In genomic region chr22:30334601-30335000, GRCh38 we compare ENCODE assay signal across 20 cellular contexts. TPM values are rescaled to one million over a fixed set of nuclear protein-coding genes. Genes with fewer than 3 reads are reported as not detected.
DNase-seq lines count a peak whose midpoint lies in the region; ATAC-seq lines count a peak whose summit lies in the region.
"Had no signal": no experiment of that assay in that cellular context is flagged by ENCODE, and none has a peak within 500 bp of the region (broad histone marks: within the 10 kb centered on the region; RNA-seq: fewer than 3 reads in every experiment).

No MANE protein-coding gene starts in this region.

- peaks cover 8% of the 10 kb centered on the region for H3K36me3 Mint-ChIP-seq in activated naive CD4-positive, alpha-beta T cell treated with anti-CD3 and anti-CD28 coated beads, Interleukin-2, amount 50 U/mL, for 24 hours
- peaks cover 90% of the 10 kb centered on the region for H3K36me3 Mint-ChIP-seq in activated T-helper 2 cell treated with anti-CD3 and anti-CD28 coated beads, Interferon-gamma antibody, Interleukin-2, Interleukin-4, amounts not matched to agents 10 μg/mL and 5 μg/mL and 100 μg/mL, durations not matched to agents 14 hours and 24 hours and 36 hours (ENCODE audit: low read depth)
- peaks cover 100% of the 10 kb centered on the region for H3K36me3 Mint-ChIP-seq in stimulated activated effector memory CD8-positive, alpha-beta T cell treated with anti-CD3 and anti-CD28 coated beads, Interleukin-12 subunit alpha, Interleukin-12 subunit beta, amount 100 ng/mL, for 72 hours

- ATAC-seq in stimulated activated effector memory CD8-positive, alpha-beta T cell treated with anti-CD3 and anti-CD28 coated beads, Interleukin-12 subunit alpha, Interleukin-12 subunit beta, amount 100 ng/mL, for 72 hours: no peak
- ATAC-seq: body of pancreas, esophagus mucosa, GM12878, mucosa of descending colon had no signal

- DNase-seq in activated naive CD4-positive, alpha-beta T cell treated with Interleukin-2 at 50 U/mL for 16 hours: no peak
- no peak for DNase-seq in activated T-helper 2 cell treated with anti-CD3 and anti-CD28 coated beads, Interferon-gamma antibody, Interleukin-2, Interleukin-4, amounts not matched to agents 10 μg/mL and 5 μg/mL and 100 μg/mL, durations not matched to agents 14 hours and 24 hours and 36 hours (ENCODE audit: low spot score)
- no peak for DNase-seq in stimulated activated effector memory CD8-positive, alpha-beta T cell treated with anti-CD3 and anti-CD28 coated beads, Interleukin-12 subunit alpha, Interleukin-12 subunit beta, amount 100 ng/mL, for 72 hours (ENCODE audit: low spot score in 2 of 2)
- no peak for DNase-seq in caudate nucleus (lab: John Stamatoyannopoulos, UW)
- DNase-seq: activated CD8-positive, alpha-beta memory T cell treated with anti-CD3 and anti-CD28 coated beads, Interleukin-2, amount 50 U/mL, for 4 hours; activated effector memory CD4-positive, alpha-beta T cell treated with anti-CD3 and anti-CD28 coated beads, Interleukin-2, amount 50 U/mL, for 16 hours; body of pancreas; DMS153; mammary epithelial cell; mucosa of descending colon; NCI-H146; NCI-H2107; Peyer's patch; SHP77; stimulated activated CD4-positive, alpha-beta T cell treated with anti-CD3 and anti-CD28 coated beads, Interleukin-4, amount 100 ng/mL, for 24 hours had no signal

- intact Hi-C loops in activated T-helper 2 cell treated with anti-CD3 and anti-CD28 coated beads, Interferon-gamma antibody, Interleukin-2, Interleukin-4, amounts not matched to agents 10 μg/mL and 5 μg/mL and 100 μg/mL, durations not matched to agents 14 hours and 24 hours and 36 hours (cut with micrococcal nuclease): no loop called here

- H3K4me3 Mint-ChIP-seq in activated naive CD4-positive, alpha-beta T cell treated with anti-CD3 and anti-CD28 coated beads, Interleukin-2, amount 50 U/mL, for 24 hours: no peak overlapping the region
- H3K4me3 Mint-ChIP-seq in activated T-helper 2 cell treated with anti-CD3 and anti-CD28 coated beads, Interferon-gamma antibody, Interleukin-2, Interleukin-4, amounts not matched to agents 10 μg/mL and 5 μg/mL and 100 μg/mL, durations not matched to agents 14 hours and 24 hours and 36 hours (ENCODE audit: low read depth): no peak overlapping the region
- no peak overlapping the region for H3K4me3 Mint-ChIP-seq in stimulated activated effector memory CD8-positive, alpha-beta T cell treated with anti-CD3 and anti-CD28 coated beads, Interleukin-12 subunit alpha, Interleukin-12 subunit beta, amount 100 ng/mL, for 72 hours
- H3K4me3 Mint-ChIP-seq: nephron, type B pancreatic cell had no signal

- no peaks in the 10 kb centered on the region for H3K9me3 Mint-ChIP-seq in activated naive CD4-positive, alpha-beta T cell treated with anti-CD3 and anti-CD28 coated beads, Interleukin-2, amount 50 U/mL, for 24 hours
- no peaks in the 10 kb centered on the region for H3K9me3 Mint-ChIP-seq in activated T-helper 2 cell treated with anti-CD3 and anti-CD28 coated beads, Interferon-gamma antibody, Interleukin-2, Interleukin-4, amounts not matched to agents 10 μg/mL and 5 μg/mL and 100 μg/mL, durations not matched to agents 14 hours and 24 hours and 36 hours
- no peaks in the 10 kb centered on the region for H3K9me3 Mint-ChIP-seq in stimulated activated effector memory CD8-positive, alpha-beta T cell treated with anti-CD3 and anti-CD28 coated beads, Interleukin-12 subunit alpha, Interleukin-12 subunit beta, amount 100 ng/mL, for 72 hours
- H3K9me3 Mint-ChIP-seq: nephron, type B pancreatic cell had no signal

- H3K27me3 Mint-ChIP-seq in activated naive CD4-positive, alpha-beta T cell treated with anti-CD3 and anti-CD28 coated beads, Interleukin-2, amount 50 U/mL, for 24 hours: no peaks in the 10 kb centered on the region
- no peaks in the 10 kb centered on the region for H3K27me3 Mint-ChIP-seq in activated T-helper 2 cell treated with anti-CD3 and anti-CD28 coated beads, Interferon-gamma antibody, Interleukin-2, Interleukin-4, amounts not matched to agents 10 μg/mL and 5 μg/mL and 100 μg/mL, durations not matched to agents 14 hours and 24 hours and 36 hours (ENCODE audit: low read depth)
- H3K27me3 Mint-ChIP-seq: type B pancreatic cell had no signal

- peak overlapping the region; percentile 62 for H3K27ac Mint-ChIP-seq in activated naive CD4-positive, alpha-beta T cell treated with anti-CD3 and anti-CD28 coated beads, Interleukin-2, amount 50 U/mL, for 24 hours
- H3K27ac Mint-ChIP-seq in activated T-helper 2 cell treated with anti-CD3 and anti-CD28 coated beads, Interferon-gamma antibody, Interleukin-2, Interleukin-4, amounts not matched to agents 10 μg/mL and 5 μg/mL and 100 μg/mL, durations not matched to agents 14 hours and 24 hours and 36 hours: peak overlapping the region; percentile 64
- peak overlapping the region; percentile 80 for H3K27ac Mint-ChIP-seq in stimulated activated effector memory CD8-positive, alpha-beta T cell treated with anti-CD3 and anti-CD28 coated beads, Interleukin-12 subunit alpha, Interleukin-12 subunit beta, amount 100 ng/mL, for 72 hours
- H3K27ac Mint-ChIP-seq: nephron, type B pancreatic cell had no signal

- peaks cover 15% of the 10 kb centered on the region for H3K4me1 Mint-ChIP-seq in activated naive CD4-positive, alpha-beta T cell treated with anti-CD3 and anti-CD28 coated beads, Interleukin-2, amount 50 U/mL, for 24 hours
- peaks cover 40% of the 10 kb centered on the region for H3K4me1 Mint-ChIP-seq in activated T-helper 2 cell treated with anti-CD3 and anti-CD28 coated beads, Interferon-gamma antibody, Interleukin-2, Interleukin-4, amounts not matched to agents 10 μg/mL and 5 μg/mL and 100 μg/mL, durations not matched to agents 14 hours and 24 hours and 36 hours (ENCODE audit: low read depth)
- peaks cover 10% of the 10 kb centered on the region for H3K4me1 Mint-ChIP-seq in stimulated activated effector memory CD8-positive, alpha-beta T cell treated with anti-CD3 and anti-CD28 coated beads, Interleukin-12 subunit alpha, Interleukin-12 subunit beta, amount 100 ng/mL, for 72 hours

- H3K27ac ChIP-seq in caudate nucleus (ENCODE audit: low read depth, low read length): no peak overlapping the region
- H3K27ac ChIP-seq: body of pancreas, Peyer's patch had no signal

RNA-seq across cellular contexts. Expression of gene TBC1D10A, which starts 7.9 kb away (rescaled TPM):
- 26.8 and 29.4 TPM in 2 replicates for total RNA-seq in activated T-helper 2 cell treated with anti-CD3 and anti-CD28 coated beads, Interferon-gamma antibody, Interleukin-2, Interleukin-4, amounts not matched to agents 10 μg/mL and 5 μg/mL and 100 μg/mL, durations not matched to agents 14 hours and 24 hours and 36 hours

RNA-seq across cellular contexts. Expression of gene SF3A1, which starts 22.1 kb away (rescaled TPM):
- total RNA-seq in activated T-helper 2 cell treated with anti-CD3 and anti-CD28 coated beads, Interferon-gamma antibody, Interleukin-2, Interleukin-4, amounts not matched to agents 10 μg/mL and 5 μg/mL and 100 μg/mL, durations not matched to agents 14 hours and 24 hours and 36 hours: 287 and 325 TPM in 2 replicates

RNA-seq across cellular contexts. Expression of gene CCDC157, which starts 22.2 kb away (rescaled TPM):
- total RNA-seq in activated T-helper 2 cell treated with anti-CD3 and anti-CD28 coated beads, Interferon-gamma antibody, Interleukin-2, Interleukin-4, amounts not matched to agents 10 μg/mL and 5 μg/mL and 100 μg/mL, durations not matched to agents 14 hours and 24 hours and 36 hours: 3.2 and 4.3 TPM in 2 replicates

RNA-seq across cellular contexts. Expression of gene CASTOR1, which starts 45.3 kb away (rescaled TPM):
- total RNA-seq in activated T-helper 2 cell treated with anti-CD3 and anti-CD28 coated beads, Interferon-gamma antibody, Interleukin-2, Interleukin-4, amounts not matched to agents 10 μg/mL and 5 μg/mL and 100 μg/mL, durations not matched to agents 14 hours and 24 hours and 36 hours: 11.1 TPM in 2 replicates

RNA-seq across cellular contexts. Expression of gene RNF215, which starts 52.6 kb away (rescaled TPM):
- 17.2 and 19.3 TPM in 2 replicates for total RNA-seq in activated T-helper 2 cell treated with anti-CD3 and anti-CD28 coated beads, Interferon-gamma antibody, Interleukin-2, Interleukin-4, amounts not matched to agents 10 μg/mL and 5 μg/mL and 100 μg/mL, durations not matched to agents 14 hours and 24 hours and 36 hours
